19 cellular contexts compared by ENCODE assay signal in genomic region chr1:157034137-157034800, GRCh38. TPM values are rescaled to one million over a fixed set of nuclear protein-coding genes. Genes with fewer than 3 reads are reported as not detected.
DNase-seq lines count a peak whose midpoint lies in the region; ATAC-seq, FAIRE-seq and TF ChIP-seq lines count a peak whose summit lies in the region.
"Had no signal": no experiment of that assay in that cellular context is flagged by ENCODE, and none has a peak within 500 bp of the region (broad histone marks: within the 10 kb centered on the region; RNA-seq: fewer than 3 reads in every experiment).

No MANE protein-coding gene starts in this region.

- CTCF ChIA-PET in PC-3 (lab: Charles Lee) = no interaction called here

- H3K4me3 ChIP-seq in PC-3 (ENCODE audit: low read length) (no peak overlapping the region), ectodermal cell (ENCODE audit: insufficient read depth, low read depth, low read length) (no peak overlapping the region), kidney (ENCODE audit: low read length in 2 of 2) (no peak overlapping the region)
- H3K4me3 ChIP-seq: body of pancreas, transverse colon had no signal

- H3K79me2 ChIP-seq in PC-3 (ENCODE audit: low read length) = peaks cover 52% of the 10 kb centered on the region

- H3K4me1 ChIP-seq in PC-3 (ENCODE audit: insufficient read depth, low read length) = no peaks in the 10 kb centered on the region
- H3K4me1 ChIP-seq in ectodermal cell (ENCODE audit: control insufficient read depth, insufficient read depth, low read length) = peaks cover 6% of the 10 kb centered on the region
- H3K4me1 ChIP-seq in kidney (ENCODE audit: control insufficient read depth in 1 of 2, insufficient read depth in 1 of 2, low read depth in 1 of 2, low read length in 2 of 2) = peaks cover 0 to 2% of the 10 kb centered on the region in 2 donors

- no peaks in the 10 kb centered on the region for H4K20me1 ChIP-seq in PC-3 (ENCODE audit: low read length)

- intact Hi-C loops in PC-3 (cut with micrococcal nuclease) = no loop called here
- intact Hi-C loops in kidney (cut with DNase I) = no loop called here

- H2AFZ ChIP-seq in PC-3 (ENCODE audit: low read length) = no peak overlapping the region

- no peaks in the 10 kb centered on the region; the same call in 1 of the 2 replicates for H3K36me3 ChIP-seq in PC-3 (ENCODE audit: low read depth, low read length)
- H3K36me3 ChIP-seq in ectodermal cell (ENCODE audit: control insufficient read depth, insufficient read depth, low read length) = no peaks in the 10 kb centered on the region
- no peaks in the 10 kb centered on the region for H3K36me3 ChIP-seq in kidney (ENCODE audit: control insufficient read depth in 1 of 2, insufficient read depth in 2 of 2, low read length in 2 of 2)
- H3K36me3 ChIP-seq: neutrophil, transverse colon had no signal

- POLR2A ChIA-PET in PC-3 (lab: Charles Lee; ENCODE audit: unreplicated experiment) = no interaction called here

- no peak for TF ChIP-seq CTCF in PC-3 (conservative IDR thresholded peaks at IDR 0.05; ENCODE audit: low read depth, low read length)
- no peak for TF ChIP-seq CTCF in kidney (IDR thresholded peaks at IDR 0.05; ENCODE audit: borderline replicate concordance, extremely low read depth, insufficient read depth)

- H3K27me3 ChIP-seq in PC-3 (ENCODE audit: low read length) = no peaks in the 10 kb centered on the region
- no peaks in the 10 kb centered on the region for H3K27me3 ChIP-seq in ectodermal cell (ENCODE audit: control insufficient read depth, insufficient read depth, low read length, poor library complexity, severe bottlenecking)
- H3K27me3 ChIP-seq: body of pancreas, neutrophil, transverse colon had no signal

- DNase-seq in Ammon's horn (ENCODE audit: low spot score) (peak; percentile 84), PC-3 (no peak), kidney tubule cell (ENCODE audit: low spot score) (peak; percentile 31), 8988T (no peak), kidney (no peak)
- DNase-seq in effector CD8-positive, alpha-beta T cell (lab: John Stamatoyannopoulos, UW) = no peak
- DNase-seq: activated CD4-positive, CD25-positive, alpha-beta regulatory T cell; activated gamma-delta T cell treated with Interleukin-2 at 50 U/mL for 16 hours; body of pancreas; COR-L47; NCI-H1092 treated with DMSO at 0.1 percent for 48 hours; NCI-H774; stimulated activated CD4-positive, alpha-beta T cell treated with anti-CD3 and anti-CD28 coated beads, Interleukin-4, amount 100 ng/mL, for 24 hours; T-helper 1 cell; transverse colon had no signal

- no peaks in the 10 kb centered on the region for H3F3A ChIP-seq in PC-3 (ENCODE audit: low read length, unreplicated experiment)

- H3K9ac ChIP-seq in PC-3 (ENCODE audit: low read length) (no peak overlapping the region), kidney (ENCODE audit: low read length in 2 of 2) (no peak overlapping the region)

- FAIRE-seq in kidney (lab: Jason Lieb, UNC) = no peak
- FAIRE-seq: G401.6 had no signal

- no peak overlapping the region for H3K27ac ChIP-seq in PC-3 (ENCODE audit: low read length)
- peak overlapping the region; percentile 56 for H3K27ac ChIP-seq in ectodermal cell (ENCODE audit: insufficient read depth, low read depth, low read length, poor library complexity, severe bottlenecking)
- H3K27ac ChIP-seq in kidney (ENCODE audit: low read depth in 2 of 2, low read length in 2 of 2) = no peak overlapping the region
- H3K27ac ChIP-seq: body of pancreas, neutrophil, transverse colon had no signal

- peak; percentile 37; the same call in 1 of the 2 replicates for ATAC-seq in PC-3
- ATAC-seq in GM19467 (IDR thresholded peaks at IDR 0.05; ENCODE audit: unreplicated experiment) = no peak
- ATAC-seq: body of pancreas had no signal

- no peaks in the 10 kb centered on the region for H3K9me2 ChIP-seq in PC-3 (replicated peaks; ENCODE audit: low read length)

- WGBS in ectodermal cell, 2 experiments = 60 to 66% methylated on average over 6 to 7 of the region's 7 CpGs

- no TSS peak for BruUV-seq in PC-3 (replicated peaks; lab: Mats Ljungman, UMichigan)

- H3K9me3 ChIP-seq in PC-3 (ENCODE audit: low read length) (no peaks in the 10 kb centered on the region), ectodermal cell (ENCODE audit: control insufficient read depth, low read length) (no peaks in the 10 kb centered on the region), kidney (ENCODE audit: control insufficient read depth in 1 of 2, low read length in 2 of 2) (no peaks in the 10 kb centered on the region)
- H3K9me3 ChIP-seq: body of pancreas, neutrophil, transverse colon had no signal

- H3K4me2 ChIP-seq in PC-3 (ENCODE audit: low read length) = no peak overlapping the region

RNA-seq across cellular contexts. Expression of gene ARHGEF11, which starts 11.3 kb away (rescaled TPM):
- total RNA-seq in PC-3 (2014; rRNA removed) (31.1 and 43.9 TPM in 2 replicates), kidney (36.4 TPM)
- polyA plus RNA-seq in ectodermal cell (2013, experiment 1 of 4) = 32.4 TPM
- polyA plus RNA-seq in ectodermal cell (2013, experiment 2 of 4) = 33.9 TPM
- polyA plus RNA-seq in ectodermal cell (2013, experiment 3 of 4) = 24.2 TPM
- polyA plus RNA-seq in ectodermal cell (2013, experiment 4 of 4) = 29.1 TPM
- 8.8 TPM for polyA plus RNA-seq in kidney (ENCODE audit: insufficient read depth, low read depth, low replicate concordance)

Comparison
In these comparisons a context has a peak if more than half of its experiments do, and no peak if none do; other contexts are left out.
1. DNase-seq: peak in Ammon's horn (single experiment) and kidney tubule cell (single experiment); none in PC-3 (single experiment), 8988T (single experiment), effector CD8-positive, alpha-beta T cell (single experiment) and kidney (single experiment).